Comparison of ENCODE assay signal across 8 cellular contexts in genomic region chr1:202967684-202968281, GRCh38. TPM values are rescaled to one million over a fixed set of nuclear protein-coding genes. Genes with fewer than 3 reads are reported as not detected.
DNase-seq lines count a peak whose midpoint lies in the region; ATAC-seq and TF ChIP-seq lines count a peak whose summit lies in the region.

No MANE protein-coding gene starts in this region.

- no peaks in the 10 kb centered on the region for H3K9me3 Mint-ChIP-seq in CD4-positive, CD25-positive, alpha-beta regulatory T cell
- H3K9me3 Mint-ChIP-seq in activated naive CD8-positive, alpha-beta T cell (ENCODE audit: low read depth), result no peaks in the 10 kb centered on the region

- TF ChIP-seq CTCF in hepatocyte (IDR thresholded peaks at IDR 0.05; ENCODE audit: poor library complexity), result no peak
- no peak for TF ChIP-seq CTCF in sigmoid colon (IDR thresholded peaks at IDR 0.05)

- H3K27ac Mint-ChIP-seq in CD4-positive, CD25-positive, alpha-beta regulatory T cell, result peak overlapping the region; percentile 78 to 95 (median 93)
- peak overlapping the region; percentile 80 for H3K27ac Mint-ChIP-seq in activated naive CD8-positive, alpha-beta T cell

- no peaks in the 10 kb centered on the region for H3K9me3 ChIP-seq in CD4-positive, CD25-positive, alpha-beta regulatory T cell (ENCODE audit: control insufficient read depth in 2 of 2, low read length in 2 of 2)
- no peaks in the 10 kb centered on the region for H3K9me3 ChIP-seq in hepatocyte (ENCODE audit: low read depth)
- H3K9me3 ChIP-seq in sigmoid colon, result no peaks in the 10 kb centered on the region

- H2AFZ ChIP-seq in hepatocyte, result peak overlapping the region; percentile 91

- peaks cover 22% of the 10 kb centered on the region for H3K4me1 ChIP-seq in CD4-positive, CD25-positive, alpha-beta regulatory T cell (ENCODE audit: control insufficient read depth, insufficient read depth, low read length, poor library complexity, severe bottlenecking)
- H3K4me1 ChIP-seq in hepatocyte (ENCODE audit: insufficient read depth) (peaks cover 9% of the 10 kb centered on the region), sigmoid colon (peaks cover 0 to 29% (median 16%) of the 10 kb centered on the region in 4 donors)

- H3K27ac ChIP-seq in CD4-positive, CD25-positive, alpha-beta regulatory T cell (ENCODE audit: insufficient read depth, low read length, poor library complexity, severe bottlenecking), result peak overlapping the region; percentile 87
- H3K27ac ChIP-seq in hepatocyte (peak overlapping the region; percentile 75), sigmoid colon (peak overlapping the region; percentile 87 to 96 (median 92))

- peaks cover 11% of the 10 kb centered on the region for H3K36me3 ChIP-seq in CD4-positive, CD25-positive, alpha-beta regulatory T cell (ENCODE audit: control insufficient read depth, insufficient read depth, low read length)
- H3K36me3 ChIP-seq in hepatocyte (replicated peaks; ENCODE audit: insufficient read depth, low read depth) (no peaks in the 10 kb centered on the region), sigmoid colon (peaks cover 0 to 20% (median 4%) of the 10 kb centered on the region in 4 donors)

- intact Hi-C loops in sigmoid colon (cut with DNase I), result loop anchor here (2.0 kb wide), 1 partner anchor 39 kb away; the partner anchor contains the start of gene TMEM183A

- no peak for TF ChIP-seq EP300 in sigmoid colon (IDR thresholded peaks at IDR 0.05)

- no peaks in the 10 kb centered on the region for H3K79me2 ChIP-seq in hepatocyte

- no peaks in the 10 kb centered on the region for H3K9me2 ChIP-seq in hepatocyte (replicated peaks; ENCODE audit: insufficient read depth)

- TF ChIP-seq POLR2A in sigmoid colon (IDR thresholded peaks at IDR 0.05), result no peak

- H4K20me1 ChIP-seq in hepatocyte (ENCODE audit: insufficient read depth, poor library complexity, severe bottlenecking), result no peaks in the 10 kb centered on the region

- H3K4me3 Mint-ChIP-seq in CD4-positive, CD25-positive, alpha-beta regulatory T cell, result peak overlapping the region; percentile 93 to 99 (median 96)
- peak overlapping the region; percentile 92 for H3K4me3 Mint-ChIP-seq in activated naive CD8-positive, alpha-beta T cell

- H3K4me2 ChIP-seq in hepatocyte, result peak overlapping the region; percentile 89

- H3K36me3 Mint-ChIP-seq in CD4-positive, CD25-positive, alpha-beta regulatory T cell, result peaks cover 14% of the 10 kb centered on the region
- no peaks in the 10 kb centered on the region for H3K36me3 Mint-ChIP-seq in activated naive CD8-positive, alpha-beta T cell

- peak overlapping the region; percentile 85 for H3K4me3 ChIP-seq in CD4-positive, CD25-positive, alpha-beta regulatory T cell (ENCODE audit: low read depth, low read length)
- H3K4me3 ChIP-seq in hepatocyte (peak overlapping the region; percentile 73), sigmoid colon (peak overlapping the region; percentile 69 to 97 (median 83))

- H3K4me1 Mint-ChIP-seq in CD4-positive, CD25-positive, alpha-beta regulatory T cell, result peaks cover 5 to 35% (median 23%) of the 10 kb centered on the region in 4 donors
- H3K4me1 Mint-ChIP-seq in activated naive CD8-positive, alpha-beta T cell (ENCODE audit: low read depth), result peaks cover 32% of the 10 kb centered on the region

- no peaks in the 10 kb centered on the region for H3K27me3 ChIP-seq in CD4-positive, CD25-positive, alpha-beta regulatory T cell (ENCODE audit: control insufficient read depth, insufficient read depth, low read length)
- H3K27me3 ChIP-seq in hepatocyte (no peaks in the 10 kb centered on the region), sigmoid colon (no peaks in the 10 kb centered on the region)

- DNase-seq in CD4-positive, CD25-positive, alpha-beta regulatory T cell, result peak in 2 of 3 donors; percentile 26 to 67
- DNase-seq in M059J (ENCODE audit: low read depth) (peak; percentile 51), hepatocyte (ENCODE audit: low spot score) (peak; percentile 50), sigmoid colon (no peak), AG08396 (ENCODE audit: low spot score) (no peak), GM03348 (ENCODE audit: low spot score) (no peak)

- 7% methylated on average over 21 of the region's 21 CpGs for WGBS in hepatocyte (ENCODE audit: low lambda C conversion rate, missing lambda C conversion rate)
- WGBS in sigmoid colon, 2 donors, result 3 to 5% methylated on average over 21 of the region's 21 CpGs

- peak in 1 of 2 donors; percentile 7 for ATAC-seq in CD4-positive, CD25-positive, alpha-beta regulatory T cell (ENCODE audit: low read depth in 2 of 2)
- peak; percentile 35 for ATAC-seq in GM19395 (IDR thresholded peaks at IDR 0.05; ENCODE audit: unreplicated experiment)

- peaks cover 12% of the 10 kb centered on the region for H3K27me3 Mint-ChIP-seq in CD4-positive, CD25-positive, alpha-beta regulatory T cell
- H3K27me3 Mint-ChIP-seq in activated naive CD8-positive, alpha-beta T cell, result no peaks in the 10 kb centered on the region

RNA-seq across cellular contexts. Expression of gene CYB5R1, which starts 0.7 kb away (rescaled TPM):
- total RNA-seq in CD4-positive, CD25-positive, alpha-beta regulatory T cell, result 36.1 TPM
- 10 to 100 TPM; 45.9 to 69.0 (median 55.9) TPM for polyA plus RNA-seq in CD4-positive, CD25-positive, alpha-beta regulatory T cell
- 34.8 and 46.5 TPM in 2 replicates for total RNA-seq in M059J (2014; rRNA removed; shearing (Covaris generic))
- 64.9 and 71.6 TPM in 2 replicates for total RNA-seq in hepatocyte
- polyA plus RNA-seq in hepatocyte, result 93.8 and 97.6 TPM in 2 replicates
- total RNA-seq in sigmoid colon, result 10 to 100 TPM; 24.6 to 45.3 (median 36.2) TPM
- polyA plus RNA-seq in sigmoid colon, result 10 to 100 TPM in 1 of 3 donors, 1 to 10 TPM in 2; 8.6 to 27.1 (median 9.6) TPM

RNA-seq across cellular contexts. Expression of gene ADIPOR1, which starts 9.7 kb away (rescaled TPM):
- 70.0 TPM for total RNA-seq in CD4-positive, CD25-positive, alpha-beta regulatory T cell
- polyA plus RNA-seq in CD4-positive, CD25-positive, alpha-beta regulatory T cell, result 100 to 1,000 TPM; 105 to 117 (median 107) TPM
- 149 and 150 TPM in 2 replicates for total RNA-seq in M059J (2014; rRNA removed; shearing (Covaris generic))
- total RNA-seq in hepatocyte, result 75.7 and 103 TPM in 2 replicates
- 114 and 121 TPM in 2 replicates for polyA plus RNA-seq in hepatocyte
- total RNA-seq in sigmoid colon, result 10 to 100 TPM; 57.4 to 76.2 (median 65.8) TPM
- 10 to 100 TPM; 54.4 to 82.9 (median 79.8) TPM for polyA plus RNA-seq in sigmoid colon

RNA-seq across cellular contexts. Expression of gene TMEM183A, which starts 39.4 kb away (rescaled TPM):
- total RNA-seq in CD4-positive, CD25-positive, alpha-beta regulatory T cell, result 130 TPM
- 10 to 100 TPM; 53.6 to 73.8 (median 62.0) TPM for polyA plus RNA-seq in CD4-positive, CD25-positive, alpha-beta regulatory T cell
- 84.6 and 99.6 TPM in 2 replicates for total RNA-seq in M059J (2014; rRNA removed; shearing (Covaris generic))
- total RNA-seq in hepatocyte (78.8 and 105 TPM in 2 replicates), sigmoid colon (10 to 100 TPM; 71.7 to 99.4 (median 88.2) TPM)
- polyA plus RNA-seq in hepatocyte (61.0 and 65.2 TPM in 2 replicates), sigmoid colon (100 to 1,000 TPM in 1 of 3 donors, 10 to 100 TPM in 2; 72.5 to 108 (median 77.5) TPM)

RNA-seq across cellular contexts. Expression of gene KLHL12, which starts 40.7 kb away (rescaled TPM):
- total RNA-seq in CD4-positive, CD25-positive, alpha-beta regulatory T cell, result 16.5 TPM
- polyA plus RNA-seq in CD4-positive, CD25-positive, alpha-beta regulatory T cell, result 10 to 100 TPM; 19.2 to 27.7 (median 20.6) TPM
- total RNA-seq in M059J (2014; rRNA removed; shearing (Covaris generic)), result 26.3 and 26.4 TPM in 2 replicates
- 21.6 and 23.4 TPM in 2 replicates for total RNA-seq in hepatocyte
- 12.7 and 15.1 TPM in 2 replicates for polyA plus RNA-seq in hepatocyte
- total RNA-seq in sigmoid colon, result 10 to 100 TPM; 12.9 to 23.9 (median 15.9) TPM
- 10 to 100 TPM; 17.6 to 27.0 (median 23.6) TPM for polyA plus RNA-seq in sigmoid colon

RNA-seq across cellular contexts. Expression of gene PPFIA4, which starts 58.5 kb away (rescaled TPM):
- total RNA-seq in CD4-positive, CD25-positive, alpha-beta regulatory T cell, result 0.96 TPM
- polyA plus RNA-seq in CD4-positive, CD25-positive, alpha-beta regulatory T cell, result not detected
- total RNA-seq in M059J (2014; rRNA removed; shearing (Covaris generic)), result 2.5 and 12.1 TPM in 2 replicates
- total RNA-seq in hepatocyte (1.1 and 1.4 TPM in 2 replicates), sigmoid colon (10 to 100 TPM in 1 of 4 donors, 1 to 10 TPM in 3; 1.1 to 15.0 (median 2.8) TPM)
- polyA plus RNA-seq in hepatocyte (1.7 and 5.2 TPM in 2 replicates), sigmoid colon (under 1 TPM in 1 of 3 donors, not detected in 2; 0.52 TPM)

Comparison
In these comparisons a context has a peak if more than half of its experiments do, and no peak if none do; other contexts are left out.
1. DNase-seq: peak in CD4-positive, CD25-positive, alpha-beta regulatory T cell (2 of 3), M059J (single experiment) and hepatocyte (single experiment); none in sigmoid colon (single experiment), AG08396 (single experiment) and GM03348 (single experiment).
2. Peak in every context shown above with its lines, with median percentiles within 50 percentile points of each other: H3K27ac ChIP-seq and H3K4me3 ChIP-seq.